8 cellular contexts compared by ENCODE assay signal in the genomic region with DNA sequence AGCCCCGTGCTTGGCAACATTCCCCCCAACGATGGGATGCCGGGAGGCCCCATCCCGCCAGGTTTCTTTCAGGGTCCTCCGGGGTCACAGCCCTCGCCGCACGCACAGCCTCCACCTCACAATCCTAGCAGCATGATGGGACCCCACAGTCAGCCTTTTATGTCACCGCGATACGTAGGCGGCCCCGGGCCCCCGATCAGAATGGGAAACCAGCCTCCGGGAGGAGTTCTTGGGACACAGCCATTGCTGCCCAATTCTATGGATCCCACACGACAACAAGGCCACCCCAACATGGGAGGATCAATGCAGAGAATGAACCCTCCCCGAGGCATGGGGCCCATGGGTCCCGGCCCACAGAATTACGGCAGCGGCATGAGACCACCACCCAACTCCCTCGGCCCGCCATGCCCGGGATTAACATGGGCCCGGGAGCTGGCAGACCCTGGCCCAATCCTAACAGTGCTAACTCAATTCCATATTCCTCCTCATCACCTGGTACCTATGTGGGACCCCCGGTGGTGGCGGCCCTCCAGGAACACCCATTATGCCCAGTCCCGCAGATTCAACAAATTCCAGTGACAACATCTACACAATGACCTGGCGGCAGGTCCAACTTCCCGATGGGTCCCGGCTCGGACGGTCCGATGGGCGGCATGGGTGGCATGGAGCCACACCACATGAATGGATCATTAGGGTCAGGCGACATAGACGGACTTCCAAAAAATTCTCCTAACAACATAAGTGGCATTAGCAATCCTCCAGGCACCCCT.
DNase-seq lines count a peak whose midpoint lies in the region; ATAC-seq and TF ChIP-seq lines count a peak whose summit lies in the region.
"Not testable (repeated sequence)": the region's sequence is repeated elsewhere in the genome, so short reads cannot be mapped to it uniquely, and the experiment has no call there.

No MANE protein-coding gene starts in this region.

- intact Hi-C loops in CD14-positive monocyte (cut with micrococcal nuclease); testis (cut with DNase I; ENCODE audit: low total_unique reads): not testable (repeated sequence)

- H3K27ac ChIP-seq in right atrium auricular region, testis: not testable (repeated sequence)

- H3K9me3 ChIP-seq in NT2/D1 (ENCODE audit: insufficient read depth, low read length); right atrium auricular region; testis: not testable (repeated sequence)

- DNase-seq in CD14-positive monocyte (ENCODE audit: low spot score); NT2/D1 (ENCODE audit: low read depth, low spot score); activated T-cell treated with anti-CD3 and anti-CD28 coated beads, Interleukin-2, amount 50 U/mL, for 72 hours; chondrocyte (ENCODE audit: low spot score); right atrium auricular region (ENCODE audit: low spot score); mesothelial cell of epicardium (ENCODE audit: low spot score in 2 of 2, unreplicated experiment in 2 of 2); progenitor cell of endocrine pancreas (ENCODE audit: low spot score, unreplicated experiment); testis: not testable (repeated sequence)

- H3K9me3 Mint-ChIP-seq in CD14-positive monocyte: peaks cover 0 to 10% (median 4%) of the 10 kb centered on the region in 7 donors
- not testable (repeated sequence) for H3K9me3 Mint-ChIP-seq in activated T-cell treated with anti-CD3 and anti-CD28 coated beads, Interleukin-2, amount 50 U/mL, for 72 hours; chondrocyte (ENCODE audit: low read depth); mesothelial cell of epicardium; progenitor cell of endocrine pancreas (ENCODE audit: low read depth)

- H3K4me1 ChIP-seq in NT2/D1 (ENCODE audit: insufficient read depth, insufficient read length); right atrium auricular region; testis: not testable (repeated sequence)

- not testable (repeated sequence) for TF ChIP-seq POLR2A in testis (IDR thresholded peaks at IDR 0.05)

- not testable (repeated sequence) for H3K4me1 Mint-ChIP-seq in CD14-positive monocyte; activated T-cell treated with anti-CD3 and anti-CD28 coated beads, Interleukin-2, amount 50 U/mL, for 72 hours (ENCODE audit: low read depth); chondrocyte (ENCODE audit: low read depth); mesothelial cell of epicardium; progenitor cell of endocrine pancreas (ENCODE audit: low read depth)

- H3K36me3 Mint-ChIP-seq in CD14-positive monocyte; activated T-cell treated with anti-CD3 and anti-CD28 coated beads, Interleukin-2, amount 50 U/mL, for 72 hours (ENCODE audit: insufficient read depth in 2 of 2); chondrocyte (ENCODE audit: low read depth); mesothelial cell of epicardium; progenitor cell of endocrine pancreas (ENCODE audit: insufficient read depth): not testable (repeated sequence)

- H3K4me3 Mint-ChIP-seq in CD14-positive monocyte (peak overlapping the region; percentile 43 to 85), chondrocyte (ENCODE audit: unreplicated experiment) (peak overlapping the region; percentile 70), mesothelial cell of epicardium (peak overlapping the region; percentile 63), progenitor cell of endocrine pancreas (ENCODE audit: low read depth) (peak overlapping the region; percentile 66)
- peak overlapping the region; percentile 55 to 62 for H3K4me3 Mint-ChIP-seq in activated T-cell treated with anti-CD3 and anti-CD28 coated beads, Interleukin-2, amount 50 U/mL, for 72 hours

- H3K4me3 ChIP-seq in NT2/D1 (ENCODE audit: insufficient read length, low read depth) (peak overlapping the region; percentile 45), right atrium auricular region (peak overlapping the region; percentile 43 to 55), testis (peak overlapping the region; percentile 43 to 61)

- not testable (repeated sequence) for H3K27ac Mint-ChIP-seq in CD14-positive monocyte; activated T-cell treated with anti-CD3 and anti-CD28 coated beads, Interleukin-2, amount 50 U/mL, for 72 hours; chondrocyte (ENCODE audit: unreplicated experiment); mesothelial cell of epicardium
- H3K27ac Mint-ChIP-seq in progenitor cell of endocrine pancreas: peak overlapping the region; percentile 21

- H3K9ac ChIP-seq in NT2/D1 (ENCODE audit: insufficient read length, low read depth): not testable (repeated sequence)

- peaks cover 36 to 59% (median 45%) of the 10 kb centered on the region in 3 donors for H3K27me3 Mint-ChIP-seq in CD14-positive monocyte (ENCODE audit: low read depth in 3 of 3)
- peaks cover 46% of the 10 kb centered on the region for H3K27me3 Mint-ChIP-seq in activated T-cell treated with anti-CD3 and anti-CD28 coated beads, Interleukin-2, amount 50 U/mL, for 72 hours (ENCODE audit: low read depth)
- peaks cover 46% of the 10 kb centered on the region for H3K27me3 Mint-ChIP-seq in chondrocyte (ENCODE audit: low read depth)
- peaks cover 56% of the 10 kb centered on the region for H3K27me3 Mint-ChIP-seq in mesothelial cell of epicardium (ENCODE audit: low read depth)
- peaks cover 56% of the 10 kb centered on the region for H3K27me3 Mint-ChIP-seq in progenitor cell of endocrine pancreas

- WGBS in testis, 2 donors: 31 to 41% methylated on average over 13 to 36 of the region's 36 CpGs

- H3K36me3 ChIP-seq in NT2/D1 (ENCODE audit: insufficient read depth, insufficient read length, low read length); right atrium auricular region; testis (ENCODE audit: low read depth, missing control alignments): not testable (repeated sequence)

- ATAC-seq in activated T-cell treated with anti-CD3 and anti-CD28 coated beads, Interleukin-2, amount 50 U/mL, for 72 hours (replicated peaks in 1 of 2): not testable (repeated sequence)

- peaks cover 40% of the 10 kb centered on the region for H3K27me3 ChIP-seq in NT2/D1 (ENCODE audit: insufficient read depth, insufficient read length)
- not testable (repeated sequence) for H3K27me3 ChIP-seq in right atrium auricular region, testis

- not testable (repeated sequence) for TF ChIP-seq CTCF in CD14-positive monocyte (IDR thresholded peaks at IDR 0.05); chondrocyte (IDR thresholded peaks at IDR 0.05); right atrium auricular region (IDR thresholded peaks at IDR 0.05); mesothelial cell of epicardium (IDR thresholded peaks at IDR 0.05; ENCODE audit: unreplicated experiment); progenitor cell of endocrine pancreas (IDR thresholded peaks at IDR 0.05; ENCODE audit: unreplicated experiment); testis (IDR thresholded peaks at IDR 0.05)
